Comparison of ENCODE assay signal across 20 cellular contexts in the genomic region with DNA sequence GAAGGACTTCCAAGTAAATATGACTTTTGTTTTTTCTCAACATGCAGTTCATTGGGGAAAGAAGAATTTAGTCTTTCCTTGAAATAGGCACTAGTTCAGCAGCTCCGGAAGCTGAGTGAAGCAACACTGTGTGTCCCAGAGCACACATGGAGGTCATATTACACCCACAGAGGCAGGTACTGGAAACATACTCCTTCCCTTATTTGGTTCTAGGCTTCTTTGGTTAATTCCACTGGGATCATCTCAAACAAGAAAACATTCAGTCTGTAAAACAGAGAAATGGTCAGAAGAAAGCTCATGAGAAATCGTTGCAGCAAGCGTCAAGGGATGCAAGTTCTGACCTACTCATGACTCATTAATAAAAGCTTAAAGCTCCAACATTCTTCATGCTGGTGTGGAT.
"Had no signal": no experiment of that assay in that cellular context is flagged by ENCODE, and none has a peak within 500 bp of the region (broad histone marks: within the 10 kb centered on the region; RNA-seq: fewer than 3 reads in every experiment).

No MANE protein-coding gene starts in this region.

- H3K4me1 Mint-ChIP-seq: activated naive CD8-positive, alpha-beta T cell treated with anti-CD3 and anti-CD28 coated beads, Interleukin-2, amount 10 ng/mL, durations not matched to agents 7 days and 5 days; neural crest cell had no signal

- H3K4me3 ChIP-seq: colonic mucosa, esophagus squamous epithelium, heart left ventricle, ovary had no signal

- H3K4me3 Mint-ChIP-seq: activated naive CD8-positive, alpha-beta T cell treated with anti-CD3 and anti-CD28 coated beads, Interleukin-2, amount 10 ng/mL, durations not matched to agents 7 days and 5 days; neural crest cell; T-helper 2 cell treated with Interferon-gamma antibody and Interleukin-4, amounts not matched to agents 5 μg/mL and 100 μg/mL, for 36 hours; type B pancreatic cell had no signal

- ATAC-seq: activated CD4-positive, CD25-positive, alpha-beta regulatory T cell treated with anti-CD3 and anti-CD28 coated beads, Interleukin-2, amount 50 U/mL, for 24 hours; left cardiac atrium had no signal

- H3K36me3 Mint-ChIP-seq: activated naive CD8-positive, alpha-beta T cell treated with anti-CD3 and anti-CD28 coated beads, Interleukin-2, amount 10 ng/mL, durations not matched to agents 7 days and 5 days; type B pancreatic cell had no signal

- H3K9me3 ChIP-seq: colonic mucosa, esophagus squamous epithelium, heart left ventricle, ovary had no signal

- H3K27ac ChIP-seq: colonic mucosa, esophagus squamous epithelium, heart left ventricle, ovary had no signal

- H3K36me3 ChIP-seq: colonic mucosa, esophagus squamous epithelium, heart left ventricle, ovary had no signal

- H3K9me3 Mint-ChIP-seq: activated naive CD8-positive, alpha-beta T cell treated with anti-CD3 and anti-CD28 coated beads, Interleukin-2, amount 10 ng/mL, durations not matched to agents 7 days and 5 days; neural crest cell; T-helper 2 cell treated with Interferon-gamma antibody and Interleukin-4, amounts not matched to agents 5 μg/mL and 100 μg/mL, for 36 hours; type B pancreatic cell had no signal

- H3K27ac Mint-ChIP-seq: activated naive CD8-positive, alpha-beta T cell treated with anti-CD3 and anti-CD28 coated beads, Interleukin-2, amount 10 ng/mL, durations not matched to agents 7 days and 5 days; T-helper 2 cell treated with Interferon-gamma antibody and Interleukin-4, amounts not matched to agents 5 μg/mL and 100 μg/mL, for 36 hours; type B pancreatic cell had no signal

- DNase-seq: activated CD4-positive, alpha-beta T cell treated with anti-CD3 and anti-CD28 coated beads, Interleukin-2, amount 50 U/mL, for 1 hour; activated naive CD4-positive, alpha-beta T cell; activated naive CD8-positive, alpha-beta T cell treated with anti-CD3 and anti-CD28 coated beads, Interleukin-2, amount 10 ng/mL, durations not matched to agents 7 days and 5 days; caudate nucleus; colonic mucosa; esophagus squamous epithelium; foreskin melanocyte; heart left ventricle; left cardiac atrium; mammary epithelial cell; ovary; small intestine; stimulated activated CD4-positive, alpha-beta T cell treated with anti-CD3 and anti-CD28 coated beads, Interleukin-4, amount 100 ng/mL, for 4 hours; stimulated activated CD8-positive, alpha-beta memory T cell treated with anti-CD3 and anti-CD28 coated beads, Interleukin-4, amount 100 ng/mL, for 48 hours; stimulated activated naive CD4-positive, alpha-beta T cell treated with Interleukin-2 at 50 U/mL for 16 hours; SW 1271 had no signal

- H3K27me3 Mint-ChIP-seq: activated naive CD8-positive, alpha-beta T cell treated with anti-CD3 and anti-CD28 coated beads, Interleukin-2, amount 10 ng/mL, durations not matched to agents 7 days and 5 days had no signal

- H3K4me1 ChIP-seq: colonic mucosa, esophagus squamous epithelium had no signal

- H3K27me3 ChIP-seq: colonic mucosa, esophagus squamous epithelium, heart left ventricle, ovary had no signal
